Comparison of ENCODE assay signal across 12 cellular contexts in genomic region chr11:128328955-128329551, GRCh38.
A peak's percentile ranks its signal among the peaks of the same experiment; 100 is the strongest.
DNase-seq lines count a peak whose midpoint lies in the region; ATAC-seq and TF ChIP-seq lines count a peak whose summit lies in the region.
"Had no signal": no experiment of that assay in that cellular context is flagged by ENCODE, and none has a peak within 500 bp of the region (broad histone marks: within the 10 kb centered on the region; RNA-seq: fewer than 3 reads in every experiment).

No MANE protein-coding gene starts in this region.

- peaks cover 77% of the 10 kb centered on the region for H3K4me1 Mint-ChIP-seq in activated naive CD8-positive, alpha-beta T cell treated with anti-CD3 and anti-CD28 coated beads for 36 hours

- no peaks in the 10 kb centered on the region for H3K9me3 ChIP-seq in upper lobe of right lung

- no peaks in the 10 kb centered on the region for H3K4me1 ChIP-seq in upper lobe of right lung

- peak overlapping the region; percentile 51 for H3K4me3 Mint-ChIP-seq in activated naive CD8-positive, alpha-beta T cell treated with anti-CD3 and anti-CD28 coated beads for 36 hours

- DNase-seq in stimulated activated CD4-positive, alpha-beta T cell treated with anti-CD3 and anti-CD28 coated beads, Interleukin-1b, Interleukin-23, amount 100 ng/mL, for 48 hours, result peak; percentile 56
- DNase-seq in stimulated activated CD4-positive, alpha-beta T cell treated with anti-CD3 and anti-CD28 coated beads, Interleukin-2, amount 100 ng/mL, for 24 hours, result no peak
- DNase-seq in activated naive CD8-positive, alpha-beta T cell treated with anti-CD3 and anti-CD28 coated beads for 36 hours, result no peak
- DNase-seq in left kidney (ENCODE audit: low read depth, low spot score), result peak; percentile 32
- no peak for DNase-seq in upper lobe of right lung
- no peak for DNase-seq in foreskin fibroblast
- DNase-seq: mesenchymal stem cell, NCI-H524, SW 1271 had no signal

- H3K36me3 Mint-ChIP-seq in activated naive CD8-positive, alpha-beta T cell treated with anti-CD3 and anti-CD28 coated beads for 36 hours, result peaks cover 16% of the 10 kb centered on the region

- no peaks in the 10 kb centered on the region for H3K36me3 ChIP-seq in upper lobe of right lung

- H3K27ac ChIP-seq in upper lobe of right lung, result peak overlapping the region; percentile 21
- H3K27ac ChIP-seq: KMS-11 had no signal

- peak overlapping the region; percentile 95 for H3K27ac Mint-ChIP-seq in activated naive CD8-positive, alpha-beta T cell treated with anti-CD3 and anti-CD28 coated beads for 36 hours

- H3K9me3 Mint-ChIP-seq in activated naive CD8-positive, alpha-beta T cell treated with anti-CD3 and anti-CD28 coated beads for 36 hours, result no peaks in the 10 kb centered on the region

- H3K27me3 Mint-ChIP-seq in activated naive CD8-positive, alpha-beta T cell treated with anti-CD3 and anti-CD28 coated beads for 36 hours, result no peaks in the 10 kb centered on the region

- ATAC-seq in upper lobe of right lung (peak; percentile 69), HG03469 (IDR thresholded peaks at IDR 0.05; ENCODE audit: unreplicated experiment) (no peak), HG03039 (IDR thresholded peaks at IDR 0.05; ENCODE audit: unreplicated experiment) (no peak)

- no peak overlapping the region for H3K4me3 ChIP-seq in upper lobe of right lung
- H3K4me3 ChIP-seq in foreskin fibroblast (ENCODE audit: low read depth in 1 of 2, low read length in 2 of 2), result no peak overlapping the region

- intact Hi-C loops in upper lobe of right lung (cut with DNase I), result no loop called here

- no peaks in the 10 kb centered on the region for H3K27me3 ChIP-seq in upper lobe of right lung

- TF ChIP-seq CTCF in upper lobe of right lung (IDR thresholded peaks at IDR 0.05) (no peak), foreskin fibroblast (IDR thresholded peaks at IDR 0.05; ENCODE audit: low read depth, low read length) (no peak)

Comparison
In these comparisons a context has a peak if more than half of its experiments do, and no peak if none do; other contexts are left out.
1. DNase-seq: peak in stimulated activated CD4-positive, alpha-beta T cell treated with anti-CD3 and anti-CD28 coated beads, Interleukin-1b, Interleukin-23, amount 100 ng/mL, for 48 hours (single experiment) and left kidney (single experiment); none in stimulated activated CD4-positive, alpha-beta T cell treated with anti-CD3 and anti-CD28 coated beads, Interleukin-2, amount 100 ng/mL, for 24 hours (0 of 2), activated naive CD8-positive, alpha-beta T cell treated with anti-CD3 and anti-CD28 coated beads for 36 hours (single experiment), upper lobe of right lung (single experiment) and foreskin fibroblast (0 of 2).